In genomic region chr15:40911693-40912092, GRCh38 we compare ENCODE assay signal across 1 cellular context.
TF ChIP-seq lines count a peak whose summit lies in the region.

No MANE protein-coding gene starts in this region.

TF ChIP-seq in HepG2, 621 proteins besides CTCF, POLR2A, EP300 and RAD21:
- TF ChIP-seq LRRFIP1 (CRISPR knock-in tag; conservative IDR thresholded peaks at IDR 0.05) (no peak), ZNF552 (CRISPR knock-in tag; IDR thresholded peaks at IDR 0.05; ENCODE audit: borderline replicate concordance) (no peak), ZNF34 (CRISPR knock-in tag; IDR thresholded peaks at IDR 0.05; ENCODE audit: borderline replicate concordance) (peak; percentile 61; the same call in 1 of the 2 replicates), SNAPC2 (CRISPR knock-in tag; IDR thresholded peaks at IDR 0.05) (no peak)
- TF ChIP-seq, protein P1, sequence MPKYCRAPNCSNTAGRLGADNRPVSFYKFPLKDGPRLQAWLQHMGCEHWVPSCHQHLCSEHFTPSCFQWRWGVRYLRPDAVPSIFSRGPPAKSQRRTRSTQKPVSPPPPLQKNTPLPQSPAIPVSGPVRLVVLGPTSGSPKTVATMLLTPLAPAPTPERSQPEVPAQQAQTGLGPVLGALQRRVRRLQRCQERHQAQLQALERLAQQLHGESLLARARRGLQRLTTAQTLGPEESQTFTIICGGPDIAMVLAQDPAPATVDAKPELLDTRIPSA (CRISPR knock-in tag; IDR thresholded peaks at IDR 0.05; ENCODE audit: borderline replicate concordance), result no peak
- TF ChIP-seq, protein P2, sequence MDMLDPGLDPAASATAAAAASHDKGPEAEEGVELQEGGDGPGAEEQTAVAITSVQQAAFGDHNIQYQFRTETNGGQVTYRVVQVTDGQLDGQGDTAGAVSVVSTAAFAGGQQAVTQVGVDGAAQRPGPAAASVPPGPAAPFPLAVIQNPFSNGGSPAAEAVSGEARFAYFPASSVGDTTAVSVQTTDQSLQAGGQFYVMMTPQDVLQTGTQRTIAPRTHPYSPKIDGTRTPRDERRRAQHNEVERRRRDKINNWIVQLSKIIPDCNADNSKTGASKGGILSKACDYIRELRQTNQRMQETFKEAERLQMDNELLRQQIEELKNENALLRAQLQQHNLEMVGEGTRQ (IDR thresholded peaks at IDR 0.05; ENCODE audit: low read depth, low read length), result no peak
- TF ChIP-seq, protein P2 (CRISPR knock-in tag; IDR thresholded peaks at IDR 0.05; ENCODE audit: borderline replicate concordance), result no peak
